ENCODE assay signal across 18 cellular contexts in the genomic region with DNA sequence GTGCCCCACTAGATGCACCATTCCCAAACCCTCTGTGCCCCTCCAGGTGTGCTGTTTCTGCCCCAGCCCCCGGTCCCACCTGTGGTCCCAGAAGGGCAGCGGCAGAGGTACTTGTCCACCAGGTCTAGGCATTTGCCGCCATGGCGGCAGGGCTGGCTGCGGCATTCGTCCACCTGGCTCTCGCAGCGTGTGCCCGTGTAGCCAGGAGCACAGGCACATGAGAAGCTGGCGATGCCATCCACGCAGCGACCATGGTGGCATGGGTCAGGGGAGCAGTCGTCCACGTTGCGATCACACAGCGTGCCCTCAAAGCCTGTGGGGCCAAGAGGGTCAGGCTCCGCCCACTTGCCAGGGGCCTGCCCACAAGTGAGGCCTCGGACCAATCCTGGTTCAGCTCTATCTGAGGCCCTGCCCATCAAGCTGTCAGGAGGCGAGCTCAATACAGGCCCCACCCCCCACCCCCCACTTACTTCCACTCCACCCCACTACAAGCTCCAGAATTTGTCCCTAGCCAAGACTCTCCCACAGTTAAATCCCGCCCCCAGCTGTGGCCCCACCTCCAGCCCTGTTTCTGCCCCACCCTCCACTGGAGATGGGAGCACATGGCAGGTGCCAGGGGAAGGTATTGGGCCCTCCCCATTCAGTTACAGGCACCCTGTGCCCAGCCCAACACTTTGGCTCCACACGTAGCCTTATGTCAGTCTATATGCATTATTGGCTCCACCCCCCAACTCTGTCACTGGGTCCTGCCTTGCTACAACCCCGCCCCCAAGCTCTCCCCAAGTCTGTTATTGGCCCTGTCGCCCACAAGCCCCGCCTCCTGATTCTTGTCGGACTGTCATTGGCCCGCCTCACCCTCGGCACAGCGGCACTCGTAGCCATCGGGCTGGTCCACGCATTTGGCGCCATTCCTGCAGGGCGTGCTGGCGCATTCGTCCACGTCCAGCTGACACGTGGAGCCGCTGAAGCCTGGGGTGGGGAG. TPM values are rescaled to one million over a fixed set of nuclear protein-coding genes. Genes with fewer than 3 reads are reported as not detected.
DNase-seq lines count a peak whose midpoint lies in the region; ATAC-seq and TF ChIP-seq lines count a peak whose summit lies in the region.
"Had no signal": no experiment of that assay in that cellular context is flagged by ENCODE, and none has a peak within 500 bp of the region (broad histone marks: within the 10 kb centered on the region; RNA-seq: fewer than 3 reads in every experiment).

No MANE protein-coding gene starts in this region.

- H3K36me3 ChIP-seq in PC-3 (ENCODE audit: low read depth, low read length) (no peaks in the 10 kb centered on the region), smooth muscle cell (ENCODE audit: low read depth) (no peaks in the 10 kb centered on the region)
- H3K36me3 ChIP-seq: left ventricle myocardium inferior had no signal

- no peaks in the 10 kb centered on the region for H3F3A ChIP-seq in PC-3 (ENCODE audit: low read length, unreplicated experiment)
- no peaks in the 10 kb centered on the region for H3F3A ChIP-seq in smooth muscle cell (ENCODE audit: low read depth)

- POLR2A ChIA-PET in PC-3 (lab: Charles Lee; ENCODE audit: unreplicated experiment): no interaction called here
- POLR2A ChIA-PET in naive thymus-derived CD8-positive, alpha-beta T cell (lab: Charles Lee): no interaction called here

- peak; percentile 18; the same call in 1 of the 2 replicates for ATAC-seq in PC-3
- ATAC-seq in naive thymus-derived CD8-positive, alpha-beta T cell: no peak
- ATAC-seq: naive thymus-derived CD4-positive, alpha-beta T cell; Right ventricle myocardium inferior had no signal

- no peak overlapping the region for H3K4me2 ChIP-seq in PC-3 (ENCODE audit: low read length)
- no peak overlapping the region for H3K4me2 ChIP-seq in smooth muscle cell

- 96% methylated on average over 37 of the region's 38 CpGs for WGBS in smooth muscle cell (ENCODE audit: low lambda C conversion rate)

- no peaks in the 10 kb centered on the region for H3K9me2 ChIP-seq in PC-3 (replicated peaks; ENCODE audit: low read length)

- DNase-seq in NCI-H82 (lab: John Stamatoyannopoulos, UW) (peak; percentile 68), NCI-H82 treated with DMSO at 0.1 percent for 48 hours (lab: John Stamatoyannopoulos, UW; ENCODE audit: unreplicated experiment) (no peak), EH (ENCODE audit: low read depth) (peak; percentile 68), PC-3 (peak; percentile 19), iPS-NIHi11 (ENCODE audit: low spot score) (peak; percentile 74), NCI-H1694 (lab: John Stamatoyannopoulos, UW) (no peak), smooth muscle cell (lab: John Stamatoyannopoulos, UW; ENCODE audit: unreplicated experiment) (no peak)
- DNase-seq in naive thymus-derived CD8-positive, alpha-beta T cell: no peak
- DNase-seq: activated CD4-positive, alpha-beta T cell treated with anti-CD3 and anti-CD28 coated beads, Interleukin-2, amount 50 U/mL, for 4 hours; cortex of kidney; hypothalamus; left ventricle myocardium inferior; naive thymus-derived CD4-positive, alpha-beta T cell; NCI-H2029 treated with DMSO at 0.1 percent for 48 hours had no signal

- H3K9me3 ChIP-seq in PC-3 (ENCODE audit: low read length) (no peaks in the 10 kb centered on the region), smooth muscle cell (replicated peaks; ENCODE audit: low read depth) (no peaks in the 10 kb centered on the region)
- H3K9me3 ChIP-seq: left ventricle myocardium inferior, thoracic aorta had no signal

- H3K27ac Mint-ChIP-seq in naive thymus-derived CD8-positive, alpha-beta T cell: no peak overlapping the region
- H3K27ac Mint-ChIP-seq: naive thymus-derived CD4-positive, alpha-beta T cell; T-helper 2 cell treated with Interferon-gamma antibody and Interleukin-4, amounts not matched to agents 5 μg/mL and 100 μg/mL, for 36 hours had no signal

- TF ChIP-seq CTCF in PC-3 (conservative IDR thresholded peaks at IDR 0.05; ENCODE audit: low read depth, low read length) (no peak), smooth muscle cell (IDR thresholded peaks at IDR 0.05; ENCODE audit: borderline replicate concordance, insufficient read depth, poor library complexity, severe bottlenecking) (no peak)

- H3K9ac ChIP-seq in PC-3 (ENCODE audit: low read length) (no peak overlapping the region), smooth muscle cell (ENCODE audit: low read depth) (no peak overlapping the region)

- CTCF ChIA-PET in PC-3 (lab: Charles Lee): interaction anchor here (0.6 kb wide), 1 partner anchor 8 kb away, joined by 6 read pairs; no protein-coding TSS in a partner anchor

- H3K27ac ChIP-seq in PC-3 (ENCODE audit: low read length) (no peak overlapping the region), smooth muscle cell (ENCODE audit: low read depth) (no peak overlapping the region)
- H3K27ac ChIP-seq: left ventricle myocardium inferior, thoracic aorta had no signal

- intact Hi-C loops in PC-3 (cut with micrococcal nuclease): no loop called here

- H3K27me3 ChIP-seq in PC-3 (ENCODE audit: low read length): no peaks in the 10 kb centered on the region
- no peaks in the 10 kb centered on the region for H3K27me3 ChIP-seq in smooth muscle cell (ENCODE audit: low read depth)

- H3K79me2 ChIP-seq in PC-3 (ENCODE audit: low read length) (no peaks in the 10 kb centered on the region), smooth muscle cell (ENCODE audit: low read depth) (peaks cover 9% of the 10 kb centered on the region)

- H3K4me3 ChIP-seq in PC-3 (ENCODE audit: low read length): no peak overlapping the region
- no peak overlapping the region for H3K4me3 ChIP-seq in smooth muscle cell
- H3K4me3 ChIP-seq: left ventricle myocardium inferior, thoracic aorta had no signal

- no peaks in the 10 kb centered on the region for H3K36me3 Mint-ChIP-seq in naive thymus-derived CD8-positive, alpha-beta T cell
- H3K36me3 Mint-ChIP-seq: naive thymus-derived CD4-positive, alpha-beta T cell had no signal

- no TSS peak for BruUV-seq in PC-3 (replicated peaks; lab: Mats Ljungman, UMichigan)

- H3K27me3 Mint-ChIP-seq in naive thymus-derived CD8-positive, alpha-beta T cell: peaks cover 1 to 14% (median 12%) of the 10 kb centered on the region in 5 donors

- no peaks in the 10 kb centered on the region for H3K9me3 Mint-ChIP-seq in naive thymus-derived CD8-positive, alpha-beta T cell
- H3K9me3 Mint-ChIP-seq: naive thymus-derived CD4-positive, alpha-beta T cell; T-helper 2 cell treated with Interferon-gamma antibody and Interleukin-4, amounts not matched to agents 5 μg/mL and 100 μg/mL, for 36 hours had no signal

- H3K4me1 Mint-ChIP-seq in naive thymus-derived CD8-positive, alpha-beta T cell: no peaks in the 10 kb centered on the region
- H3K4me1 Mint-ChIP-seq: naive thymus-derived CD4-positive, alpha-beta T cell had no signal

- no peak overlapping the region for H2AFZ ChIP-seq in PC-3 (ENCODE audit: low read length)
- no peak overlapping the region for H2AFZ ChIP-seq in smooth muscle cell (ENCODE audit: low read depth)

- H3K4me1 ChIP-seq in PC-3 (ENCODE audit: insufficient read depth, low read length): no peaks in the 10 kb centered on the region
- no peaks in the 10 kb centered on the region for H3K4me1 ChIP-seq in smooth muscle cell (ENCODE audit: low read depth)
- H3K4me1 ChIP-seq: left ventricle myocardium inferior had no signal

- no peaks in the 10 kb centered on the region for H4K20me1 ChIP-seq in PC-3 (ENCODE audit: low read length)
- peaks cover 58% of the 10 kb centered on the region for H4K20me1 ChIP-seq in smooth muscle cell (ENCODE audit: low read depth)

- H3K4me3 Mint-ChIP-seq in naive thymus-derived CD8-positive, alpha-beta T cell: no peak overlapping the region
- H3K4me3 Mint-ChIP-seq: naive thymus-derived CD4-positive, alpha-beta T cell; T-helper 2 cell treated with Interferon-gamma antibody and Interleukin-4, amounts not matched to agents 5 μg/mL and 100 μg/mL, for 36 hours had no signal

RNA-seq across cellular contexts. Expression of gene NOTCH3, which starts 13.5 kb away (rescaled TPM):
- total RNA-seq in PC-3 (2014; rRNA removed) (21.5 and 28.1 TPM in 2 replicates), smooth muscle cell (56.6 and 72.0 TPM in 2 replicates)
- polyA plus RNA-seq in smooth muscle cell: 92.5 and 122 TPM in 2 replicates
- total RNA-seq in naive thymus-derived CD8-positive, alpha-beta T cell: under 1 TPM in 1 of 2 experiments, not detected in 1; 0.05 TPM
- not detected for polyA plus RNA-seq in naive thymus-derived CD8-positive, alpha-beta T cell
- polyA plus RNA-seq: naive thymus-derived CD4-positive, alpha-beta T cell had no signal

RNA-seq across cellular contexts. Expression of gene EPHX3, which starts 44.9 kb away (rescaled TPM):
- total RNA-seq in PC-3 (2014; rRNA removed) (not detected in 2 replicates), smooth muscle cell (3.6 and 4.0 TPM in 2 replicates)
- 3.1 and 10.3 TPM in 2 replicates for polyA plus RNA-seq in smooth muscle cell
- under 1 TPM in 1 of 2 experiments, not detected in 1; 0.65 TPM for total RNA-seq in naive thymus-derived CD8-positive, alpha-beta T cell
- not detected for polyA plus RNA-seq in naive thymus-derived CD8-positive, alpha-beta T cell
- total RNA-seq: HT-29, left ventricle myocardium inferior had no signal
- polyA plus RNA-seq: naive thymus-derived CD4-positive, alpha-beta T cell had no signal

Comparison
In these comparisons a context has a peak if more than half of its experiments do, and no peak if none do; other contexts are left out.
1. DNase-seq: peak in NCI-H82 (single experiment), EH (single experiment), PC-3 (single experiment) and iPS-NIHi11 (single experiment); none in NCI-H82 treated with DMSO at 0.1 percent for 48 hours (single experiment), NCI-H1694 (single experiment), smooth muscle cell (single experiment) and naive thymus-derived CD8-positive, alpha-beta T cell (0 of 10).
2. RNA of gene NOTCH3, which starts 13.5 kb away (total RNA-seq): 56.6 to 72.0 TPM in smooth muscle cell and 21.5 to 28.1 TPM in PC-3; 0.05 TPM in naive thymus-derived CD8-positive, alpha-beta T cell; every median in the first group is over 10 times any median in the second.